17 cellular contexts compared by ENCODE assay signal in genomic region chr2:168716839-168717238, GRCh38.
"Had no signal": no experiment of that assay in that cellular context is flagged by ENCODE, and none has a peak within 500 bp of the region (broad histone marks: within the 10 kb centered on the region; RNA-seq: fewer than 3 reads in every experiment).

No MANE protein-coding gene starts in this region.

- H3K36me3 ChIP-seq: gastrocnemius medialis, right atrium auricular region, upper lobe of right lung, vagina had no signal

- H3K27ac ChIP-seq: esophagus muscularis mucosa, gastrocnemius medialis, heart right ventricle, right atrium auricular region, tibial artery, upper lobe of right lung, vagina had no signal

- H3K27me3 Mint-ChIP-seq: naive thymus-derived CD8-positive, alpha-beta T cell had no signal

- H3K4me3 ChIP-seq: esophagus muscularis mucosa, gastrocnemius medialis, heart right ventricle, mucosa of descending colon, right atrium auricular region, smooth muscle cell, tibial artery, upper lobe of right lung, vagina had no signal

- H3K4me3 Mint-ChIP-seq: naive thymus-derived CD8-positive, alpha-beta T cell; neural crest cell had no signal

- H3K4me2 ChIP-seq: smooth muscle cell had no signal

- H3K27me3 ChIP-seq: esophagus muscularis mucosa, gastrocnemius medialis, heart right ventricle, right atrium auricular region, tibial artery, upper lobe of right lung, vagina had no signal

- H3K9me3 Mint-ChIP-seq: naive thymus-derived CD8-positive, alpha-beta T cell; neural crest cell had no signal

- H3K9me3 ChIP-seq: esophagus muscularis mucosa, gastrocnemius medialis, heart right ventricle, mucosa of descending colon, right atrium auricular region, tibial artery, upper lobe of right lung, vagina had no signal

- FAIRE-seq: endometrium had no signal

- ATAC-seq: gastrocnemius medialis; heart right ventricle; mucosa of descending colon; naive thymus-derived CD8-positive, alpha-beta T cell; upper lobe of right lung had no signal

- DNase-seq: effector memory CD4-positive, alpha-beta T cell; gastrocnemius medialis; heart right ventricle; hypothalamus; kidney glomerular epithelial cell; mucosa of descending colon; naive thymus-derived CD8-positive, alpha-beta T cell; stimulated activated CD4-positive, alpha-beta T cell treated with anti-CD3 and anti-CD28 coated beads, Interleukin-2, amount 100 ng/mL, for 48 hours; stimulated activated naive CD4-positive, alpha-beta T cell treated with Interleukin-2 at 50 U/mL for 16 hours; tibial artery; upper lobe of right lung had no signal

- H3K4me1 ChIP-seq: gastrocnemius medialis, right atrium auricular region, upper lobe of right lung, vagina had no signal

- H3K4me1 Mint-ChIP-seq: neural crest cell had no signal
